Comparison of ENCODE assay signal across 9 cellular contexts in the genomic region with DNA sequence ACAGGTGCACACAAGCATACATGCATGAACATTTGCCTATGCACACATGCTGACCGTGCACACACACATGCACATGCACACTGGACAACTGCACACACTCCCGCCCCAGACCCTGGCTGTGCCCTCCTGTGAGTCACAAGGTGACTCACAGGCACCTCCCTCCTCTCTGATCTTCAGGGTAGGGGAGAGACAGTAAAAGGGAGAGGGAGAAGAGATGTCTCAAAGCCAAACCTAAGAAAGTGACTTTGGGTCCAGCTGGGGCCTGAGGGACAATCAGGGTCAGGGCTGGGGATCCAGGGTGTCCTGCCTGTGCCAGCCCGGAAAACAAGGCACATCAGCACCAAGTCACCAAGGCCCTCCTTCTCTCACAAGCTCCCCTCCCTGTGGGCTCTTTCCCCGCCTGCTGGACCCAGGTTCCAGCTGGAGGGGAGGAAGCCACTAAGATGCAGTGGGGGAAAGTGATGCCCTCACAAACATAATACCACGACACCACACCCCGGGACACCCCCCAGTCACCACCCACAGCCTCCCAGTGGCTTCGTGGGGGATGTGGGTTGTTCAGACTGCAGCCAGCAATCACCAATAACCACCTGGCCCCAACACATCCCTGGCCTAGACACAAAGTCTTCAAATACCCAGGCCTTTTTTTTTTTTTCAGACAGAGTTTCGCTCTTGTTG. TPM values are rescaled to one million over a fixed set of nuclear protein-coding genes. Genes with fewer than 3 reads are reported as not detected.
DNase-seq lines count a peak whose midpoint lies in the region; ATAC-seq, FAIRE-seq and TF ChIP-seq lines count a peak whose summit lies in the region.
"Had no signal": no experiment of that assay in that cellular context is flagged by ENCODE, and none has a peak within 500 bp of the region (broad histone marks: within the 10 kb centered on the region; RNA-seq: fewer than 3 reads in every experiment).

No MANE protein-coding gene starts in this region.

- no peak for TF ChIP-seq CTCF in left lung (IDR thresholded peaks at IDR 0.05)
- TF ChIP-seq CTCF in stomach (IDR thresholded peaks at IDR 0.05) = no peak

- no peak for FAIRE-seq in GM19239 (lab: Jason Lieb, UNC)

- DNase-seq in CMK (ENCODE audit: low read depth) (peak; percentile 43), HPDE6-E6E7 (ENCODE audit: extremely low spot score) (peak; percentile 86), left lung (no peak), stomach (no peak), GM19239 (ENCODE audit: insufficient read length, low spot score) (no peak), NCI-H1930 (lab: John Stamatoyannopoulos, UW) (no peak), posterior cingulate gyrus (no peak)
- DNase-seq in activated T-cell treated with anti-CD3 and anti-CD28 coated beads, Interleukin-2, amount 50 U/mL, for 24 hours = peak; percentile 39

- no peak overlapping the region for H3K27ac ChIP-seq in left lung
- no peak overlapping the region for H3K27ac ChIP-seq in stomach
- H3K27ac ChIP-seq: body of pancreas had no signal

- H3K36me3 ChIP-seq in left lung (no peaks in the 10 kb centered on the region), stomach (no peaks in the 10 kb centered on the region)

- no peak for TF ChIP-seq POLR2A in stomach (IDR thresholded peaks at IDR 0.05)

- ATAC-seq in left lung = peak; percentile 71
- ATAC-seq: body of pancreas had no signal

- WGBS in stomach, 5 donors = 68 to 86% (median 80%) methylated on average over 7 to 8 of the region's 8 CpGs

- H3K4me3 ChIP-seq in left lung (no peak overlapping the region), stomach (no peak overlapping the region)
- H3K4me3 ChIP-seq: body of pancreas had no signal

- H3K27me3 Mint-ChIP-seq in activated T-cell treated with anti-CD3 and anti-CD28 coated beads, Interleukin-2, amount 50 U/mL, for 24 hours = peaks cover 2% of the 10 kb centered on the region

- peak overlapping the region; percentile 40 for H3K27ac Mint-ChIP-seq in activated T-cell treated with anti-CD3 and anti-CD28 coated beads, Interleukin-2, amount 50 U/mL, for 24 hours

- no peaks in the 10 kb centered on the region for H3K9me3 Mint-ChIP-seq in activated T-cell treated with anti-CD3 and anti-CD28 coated beads, Interleukin-2, amount 50 U/mL, for 24 hours

- H3K36me3 Mint-ChIP-seq in activated T-cell treated with anti-CD3 and anti-CD28 coated beads, Interleukin-2, amount 50 U/mL, for 24 hours (ENCODE audit: low read depth) = no peaks in the 10 kb centered on the region

- peaks cover 7 to 22% of the 10 kb centered on the region in 2 donors for H3K4me1 ChIP-seq in left lung
- peaks cover 0 to 23% (median 10%) of the 10 kb centered on the region in 4 donors for H3K4me1 ChIP-seq in stomach

- peaks cover 23% of the 10 kb centered on the region for H3K4me1 Mint-ChIP-seq in activated T-cell treated with anti-CD3 and anti-CD28 coated beads, Interleukin-2, amount 50 U/mL, for 24 hours (ENCODE audit: low read depth)

- TF ChIP-seq EP300 in stomach (IDR thresholded peaks at IDR 0.05) = no peak

- H3K27me3 ChIP-seq in left lung = no peaks in the 10 kb centered on the region
- H3K27me3 ChIP-seq in stomach = no peaks in the 10 kb centered on the region
- H3K27me3 ChIP-seq: body of pancreas had no signal

- H3K4me3 Mint-ChIP-seq in activated T-cell treated with anti-CD3 and anti-CD28 coated beads, Interleukin-2, amount 50 U/mL, for 24 hours = no peak overlapping the region

- H3K9me3 ChIP-seq in left lung (no peaks in the 10 kb centered on the region), stomach (no peaks in the 10 kb centered on the region)
- H3K9me3 ChIP-seq: body of pancreas had no signal

- intact Hi-C loops in left lung (cut with DNase I) (no loop called here), stomach (cut with DNase I; ENCODE audit: low total_unique reads) (no loop called here), posterior cingulate gyrus (cut with DNase I) (no loop called here)

RNA-seq across cellular contexts. Expression of gene PDGFB, which starts 39.3 kb away (rescaled TPM):
- 10 to 100 TPM; 21.9 to 28.2 TPM for total RNA-seq in left lung
- total RNA-seq in stomach = 10 to 100 TPM in 2 of 5 donors, 1 to 10 TPM in 3; 1.2 to 58.5 (median 9.5) TPM
- polyA plus RNA-seq in stomach = 1 to 10 TPM; 3.6 to 4.1 (median 3.6) TPM

RNA-seq across cellular contexts. Expression of gene CBX7, which starts 53.0 kb away (rescaled TPM):
- total RNA-seq in left lung (10 to 100 TPM; 17.1 to 17.7 TPM), stomach (10 to 100 TPM; 10.1 to 84.6 (median 29.6) TPM)
- 10 to 100 TPM; 28.6 to 46.3 (median 29.8) TPM for polyA plus RNA-seq in stomach

Comparison
In these comparisons a context has a peak if more than half of its experiments do, and no peak if none do; other contexts are left out.
1. DNase-seq: peak in CMK (single experiment), HPDE6-E6E7 (single experiment) and activated T-cell treated with anti-CD3 and anti-CD28 coated beads, Interleukin-2, amount 50 U/mL, for 24 hours (single experiment); none in left lung (0 of 2), stomach (single experiment), GM19239 (single experiment), NCI-H1930 (0 of 2) and posterior cingulate gyrus (0 of 10).